Comparison of ENCODE assay signal across 8 cellular contexts in the genomic region with DNA sequence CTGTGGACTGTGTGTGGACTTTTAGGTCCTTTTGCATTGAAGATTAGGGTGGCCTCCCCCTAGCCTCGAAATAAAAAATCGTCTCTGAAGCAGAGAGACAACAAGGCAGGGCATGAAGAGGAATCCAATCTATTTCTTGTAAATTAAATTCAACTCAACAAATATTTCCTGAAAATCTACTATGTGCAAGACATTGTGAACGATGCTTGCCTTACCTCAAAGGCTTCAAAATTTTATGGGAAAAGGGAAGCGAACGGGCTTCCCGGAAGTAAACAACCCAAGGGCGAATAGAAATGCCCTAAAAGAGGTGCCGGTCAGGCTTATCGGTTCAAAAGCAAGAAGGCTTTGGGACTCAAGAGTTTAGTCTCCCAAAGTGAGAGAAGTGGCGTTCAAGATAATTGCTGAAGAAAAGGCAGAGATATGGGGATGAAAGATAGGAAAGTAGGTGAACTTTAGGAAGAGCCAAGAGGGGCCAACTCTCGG. TPM values are rescaled to one million over a fixed set of nuclear protein-coding genes. Genes with fewer than 3 reads are reported as not detected.
DNase-seq lines count a peak whose midpoint lies in the region; ATAC-seq and TF ChIP-seq lines count a peak whose summit lies in the region.

No MANE protein-coding gene starts in this region.

- no peaks in the 10 kb centered on the region for H3K27me3 Mint-ChIP-seq in memory B cell

- ATAC-seq in GM18517 (IDR thresholded peaks at IDR 0.05; ENCODE audit: unreplicated experiment) (peak; percentile 7), body of pancreas (no peak), memory B cell (ENCODE audit: low read depth) (no peak), HG03108 (IDR thresholded peaks at IDR 0.05; ENCODE audit: unreplicated experiment) (no peak), HG03378 (IDR thresholded peaks at IDR 0.05; ENCODE audit: unreplicated experiment) (no peak)

- intact Hi-C loops in body of pancreas (cut with DNase I) = no loop called here

- peak overlapping the region; percentile 94 for H3K4me3 Mint-ChIP-seq in memory B cell

- peak; percentile 58 for DNase-seq in NCI-H2227 treated with DMSO at 0.1 percent for 48 hours (lab: John Stamatoyannopoulos, UW)
- no peak for DNase-seq in body of pancreas
- no peak for DNase-seq in memory B cell (ENCODE audit: low spot score in 2 of 2)
- DNase-seq in MV-4-11 (lab: John Stamatoyannopoulos, UW) = no peak

- peaks cover 56% of the 10 kb centered on the region for H3K79me2 ChIP-seq in ACC112 (ENCODE audit: control insufficient read depth, insufficient read depth, low read length, unreplicated experiment)

- H3K36me3 ChIP-seq in ACC112 (ENCODE audit: insufficient read depth, low read length) (no peaks in the 10 kb centered on the region), body of pancreas (replicated peaks in 1 of 2; ENCODE audit: insufficient read depth in 1 of 2, low read depth in 2 of 2) (no peaks in the 10 kb centered on the region)

- H2AFZ ChIP-seq in ACC112 (ENCODE audit: low read length, unreplicated experiment) = peak overlapping the region; percentile 89

- H3K4me1 ChIP-seq in ACC112 (ENCODE audit: control insufficient read depth, insufficient read depth, low read length, unreplicated experiment) = peaks cover 26% of the 10 kb centered on the region
- peaks cover 25% of the 10 kb centered on the region for H3K4me1 ChIP-seq in body of pancreas

- H3K4me3 ChIP-seq in ACC112 (ENCODE audit: low read depth, low read length) = peak overlapping the region; percentile 89
- H3K4me3 ChIP-seq in body of pancreas = peak overlapping the region in 1 of 2 donors; percentile 4

- no peaks in the 10 kb centered on the region for H3K9me3 ChIP-seq in body of pancreas

- H3K27ac ChIP-seq in ACC112 (ENCODE audit: low read depth, low read length) (peak overlapping the region; percentile 83), body of pancreas (peak overlapping the region in 3 of 4 donors; percentile 50 to 93 (median 70))

- no peaks in the 10 kb centered on the region for H3K27me3 ChIP-seq in ACC112 (ENCODE audit: insufficient read depth, low read length)
- no peaks in the 10 kb centered on the region for H3K27me3 ChIP-seq in body of pancreas

- H3K27ac Mint-ChIP-seq in memory B cell = peak overlapping the region; percentile 97

- WGBS in body of pancreas, 2 donors = 4% methylated on average over 11 of the region's 11 CpGs

- H3K4me1 Mint-ChIP-seq in memory B cell = peaks cover 19% of the 10 kb centered on the region

- H3K36me3 Mint-ChIP-seq in memory B cell = no peaks in the 10 kb centered on the region

- no peak for TF ChIP-seq POLR2A in body of pancreas (IDR thresholded peaks at IDR 0.05)

- H3K9me3 Mint-ChIP-seq in memory B cell = no peaks in the 10 kb centered on the region

- TF ChIP-seq CTCF in body of pancreas (IDR thresholded peaks at IDR 0.05) = no peak

RNA-seq across cellular contexts. Expression of a gene that starts 0.5 kb away (rescaled TPM):
- under 1 TPM; 0.26 to 0.33 TPM for total RNA-seq in body of pancreas

RNA-seq across cellular contexts. Expression of a gene that starts 0.8 kb away (rescaled TPM):
- 10 to 100 TPM in 1 of 2 donors, 1 to 10 TPM in 1; 9.2 to 14.0 TPM for total RNA-seq in body of pancreas

RNA-seq across cellular contexts. Expression of a gene that starts 48.2 kb away (rescaled TPM):
- total RNA-seq in body of pancreas = 10 to 100 TPM; 11.2 to 11.9 TPM
